Comparison of ENCODE assay signal across 9 cellular contexts in genomic region chr19:29277107-29277506, GRCh38.
A peak's percentile ranks its signal among the peaks of the same experiment; 100 is the strongest.
DNase-seq lines count a peak whose midpoint lies in the region; ATAC-seq and TF ChIP-seq lines count a peak whose summit lies in the region.
"Had no signal": no experiment of that assay in that cellular context is flagged by ENCODE, and none has a peak within 500 bp of the region (broad histone marks: within the 10 kb centered on the region; RNA-seq: fewer than 3 reads in every experiment).

No MANE protein-coding gene starts in this region.

- H3K4me1 Mint-ChIP-seq in MCF 10A (ENCODE audit: insufficient read depth, unreplicated experiment), result no peaks in the 10 kb centered on the region

- peaks cover 40% of the 10 kb centered on the region for H3K9me3 Mint-ChIP-seq in MCF 10A (ENCODE audit: unreplicated experiment)

- H3K36me3 ChIP-seq in testis (ENCODE audit: low read depth, missing control alignments), result no peaks in the 10 kb centered on the region
- H3K36me3 ChIP-seq: SJCRH30 had no signal

- CTCF ChIA-PET in MCF 10A (lab: Yijun Ruan, JAX), result interaction anchor here (0.7 kb wide), 1 partner anchor 499 kb away, joined by 4 read pairs; no protein-coding TSS in a partner anchor

- no peaks in the 10 kb centered on the region for H3K27me3 ChIP-seq in testis

- WGBS in testis, 2 donors, result 33 to 42% methylated on average over 7 of the region's 7 CpGs

- POLR2A ChIA-PET in MCF 10A (lab: Yijun Ruan, JAX), result no interaction called here

- no peaks in the 10 kb centered on the region for H3K27me3 Mint-ChIP-seq in MCF 10A (ENCODE audit: insufficient read depth, unreplicated experiment)

- no TSS peak for BruUV-seq in MCF 10A (replicated peaks; lab: Mats Ljungman, UMichigan)

- H3K36me3 Mint-ChIP-seq in MCF 10A (ENCODE audit: insufficient read depth, unreplicated experiment), result peaks cover 4% of the 10 kb centered on the region

- DNase-seq in OCI-M1 (lab: John Stamatoyannopoulos, UW), result peak; percentile 92
- peak; percentile 23 for DNase-seq in activated naive CD4-positive, alpha-beta T cell treated with anti-CD3 and anti-CD28 coated beads, Interleukin-2, amount 50 U/mL, for 16 hours
- DNase-seq in stimulated activated CD4-positive, alpha-beta T cell treated with anti-CD3 and anti-CD28 coated beads, Interleukin-1b, Interleukin-23, amount 100 ng/mL, for 1 hour (ENCODE audit: low read depth in 2 of 2), result peak; percentile 2 to 4
- DNase-seq in testis, result no peak
- DNase-seq in NCI-H1694 (lab: John Stamatoyannopoulos, UW), result no peak
- DNase-seq in MCF 10A (ENCODE audit: unreplicated experiment), result no peak

- H3K4me1 ChIP-seq in testis, result no peaks in the 10 kb centered on the region
- H3K4me1 ChIP-seq: SJCRH30 had no signal

- TF ChIP-seq POLR2A in testis (IDR thresholded peaks at IDR 0.05), result no peak

- H3K9me3 ChIP-seq in testis, result no peaks in the 10 kb centered on the region
- H3K9me3 ChIP-seq: SJCRH30 had no signal

- TF ChIP-seq CTCF in testis (IDR thresholded peaks at IDR 0.05), result no peak
- no peak for TF ChIP-seq CTCF in MCF 10A (IDR thresholded peaks at IDR 0.05; ENCODE audit: unreplicated experiment)

- H3K27ac ChIP-seq in testis, result no peak overlapping the region
- H3K27ac ChIP-seq: SJCRH30 had no signal

- ATAC-seq in GM18867 (IDR thresholded peaks at IDR 0.05; ENCODE audit: unreplicated experiment) (peak; percentile 100), HG02938 (IDR thresholded peaks at IDR 0.05; ENCODE audit: unreplicated experiment) (peak; percentile 97)

- intact Hi-C loops in testis (cut with DNase I; ENCODE audit: low total_unique reads), result no loop called here
- intact Hi-C loops in MCF 10A (cut with micrococcal nuclease), result no loop called here

- no peak overlapping the region for H3K4me3 Mint-ChIP-seq in MCF 10A (ENCODE audit: unreplicated experiment)

- no peak overlapping the region for H3K27ac Mint-ChIP-seq in MCF 10A (ENCODE audit: low read depth, unreplicated experiment)

- no peak overlapping the region for H3K4me3 ChIP-seq in testis
- H3K4me3 ChIP-seq: SJCRH30 had no signal

Comparison
In these comparisons a context has a peak if more than half of its experiments do, and no peak if none do; other contexts are left out.
1. DNase-seq: peak in OCI-M1 (single experiment), activated naive CD4-positive, alpha-beta T cell treated with anti-CD3 and anti-CD28 coated beads, Interleukin-2, amount 50 U/mL, for 16 hours (single experiment) and stimulated activated CD4-positive, alpha-beta T cell treated with anti-CD3 and anti-CD28 coated beads, Interleukin-1b, Interleukin-23, amount 100 ng/mL, for 1 hour (2 of 2); none in testis (single experiment), NCI-H1694 (single experiment) and MCF 10A (single experiment).